36 cellular contexts compared by ENCODE assay signal in the genomic region with DNA sequence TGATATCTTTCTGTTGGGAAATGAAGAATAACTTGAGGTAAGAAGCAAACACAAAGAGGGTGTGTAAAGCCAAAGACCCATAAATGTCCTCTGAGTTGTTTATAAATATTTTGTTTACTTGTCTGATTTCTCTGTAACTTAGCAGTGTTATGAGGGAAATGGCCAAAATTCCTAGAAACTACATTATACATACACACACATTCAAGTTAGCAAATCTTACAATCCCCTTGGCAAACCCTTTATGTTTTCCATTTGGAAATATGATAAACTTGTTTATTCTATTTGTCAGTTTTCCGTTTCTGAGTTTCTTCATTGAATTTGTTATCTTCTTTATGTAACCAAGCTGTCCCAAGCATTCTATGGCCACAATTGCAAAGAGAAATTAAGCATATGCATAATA.
"Had no signal": no experiment of that assay in that cellular context is flagged by ENCODE, and none has a peak within 500 bp of the region (broad histone marks: within the 10 kb centered on the region; RNA-seq: fewer than 3 reads in every experiment).

No MANE protein-coding gene starts in this region.

- H3K27me3 ChIP-seq: ascending aorta had no signal

- H3K4me3 ChIP-seq: ascending aorta, cardiac muscle cell had no signal

- H3K4me3 Mint-ChIP-seq: activated B cell treated with CpG ODN at 0.5 μM for 24 hours; activated CD4-positive, alpha-beta memory T cell treated with anti-CD3 and anti-CD28 coated beads for 36 hours; activated CD4-positive, alpha-beta T cell treated with anti-CD3 and anti-CD28 coated beads, Interleukin-2, amount 10 ng/mL, durations not matched to agents 24 days and 14 days; activated CD8-positive, alpha-beta T cell treated with anti-CD3 and anti-CD28 coated beads for 36 hours; activated naive CD4-positive, alpha-beta T cell treated with anti-CD3 and anti-CD28 coated beads for 36 hours; activated naive CD8-positive, alpha-beta T cell treated with anti-CD3 and anti-CD28 coated beads for 36 hours; activated T-cell treated with anti-CD3 and anti-CD28 coated beads, Interleukin-2, amount 50 U/mL, for 4 hours; activated T-cell treated with anti-CD3 and anti-CD28 coated beads, Interleukin-2, amount 50 U/mL, for 72 hours; activated T-helper 1 cell treated with anti-CD3 and anti-CD28 coated beads, Interleukin-12 subunit alpha, Interleukin-12 subunit beta, Interleukin-2, Interleukin-4 antibody, amounts not matched to agents 30 ng/mL and 10 ng/mL and 1 ng/mL, durations not matched to agents 14 hours and 24 hours and 36 hours; activated T-helper 17 cell treated with anti-CD3 and anti-CD28 coated beads, Interleukin-2, amount 50 U/mL, for 72 hours; brain; central memory CD8-positive, alpha-beta T cell; T-helper 1 cell treated with Interleukin-12 subunit alpha and Interleukin-12 subunit beta and Interleukin-4 antibody, amounts not matched to agents 30 μg/mL and 1 μg/mL, for 36 hours; T-helper 2 cell treated with Interferon-gamma antibody and Interleukin-4, amounts not matched to agents 5 μg/mL and 100 μg/mL, for 36 hours had no signal

- H3K9me3 ChIP-seq: ascending aorta had no signal

- H3K36me3 Mint-ChIP-seq: activated CD4-positive, alpha-beta memory T cell treated with anti-CD3 and anti-CD28 coated beads for 36 hours; activated naive CD4-positive, alpha-beta T cell treated with anti-CD3 and anti-CD28 coated beads, Interleukin-2, amount 50 U/mL, for 72 hours; activated naive CD8-positive, alpha-beta T cell treated with anti-CD3 and anti-CD28 coated beads for 36 hours; brain had no signal

- DNase-seq: activated B cell treated with CpG ODN at 0.5 μM for 24 hours; activated CD4-positive, alpha-beta memory T cell treated with anti-CD3 and anti-CD28 coated beads for 36 hours; activated CD4-positive, alpha-beta T cell treated with anti-CD3 and anti-CD28 coated beads for 4 hours; activated CD4-positive, alpha-beta T cell treated with anti-CD3 and anti-CD28 coated beads, Interleukin-2, amount 10 ng/mL, durations not matched to agents 24 days and 14 days; activated CD4-positive, alpha-beta T cell treated with anti-CD3 and anti-CD28 coated beads, Interleukin-2, amount 50 U/mL, for 1 hour; activated CD4-positive, alpha-beta T cell treated with anti-CD3 and anti-CD28 coated beads, Interleukin-2, amount 50 U/mL, for 4 hours; activated CD4-positive, CD25-positive, alpha-beta regulatory T cell treated with anti-CD3 and anti-CD28 coated beads, Interleukin-2, amount 50 U/mL, for 72 hours; activated CD8-positive, alpha-beta memory T cell treated with anti-CD3 and anti-CD28 coated beads, Interleukin-2, amount 50 U/mL, for 4 hours; activated CD8-positive, alpha-beta T cell treated with anti-CD3 and anti-CD28 coated beads for 36 hours; activated effector memory CD4-positive, alpha-beta T cell treated with anti-CD3 and anti-CD28 coated beads, Interleukin-2, amount 50 U/mL, for 16 hours; activated gamma-delta T cell treated with Interleukin-2 at 50 U/mL for 16 hours; activated naive CD4-positive, alpha-beta T cell; activated naive CD4-positive, alpha-beta T cell treated with anti-CD3 and anti-CD28 coated beads for 36 hours; activated naive CD4-positive, alpha-beta T cell treated with anti-CD3 and anti-CD28 coated beads, Interleukin-2, amount 50 U/mL, for 16 hours; activated naive CD8-positive, alpha-beta T cell treated with anti-CD3 and anti-CD28 coated beads for 36 hours; activated T-cell treated with anti-CD3 and anti-CD28 coated beads for 4 hours; activated T-cell treated with anti-CD3 and anti-CD28 coated beads, Interleukin-2, amount 50 U/mL, for 1 hour; activated T-cell treated with anti-CD3 and anti-CD28 coated beads, Interleukin-2, amount 50 U/mL, for 4 hours; activated T-cell treated with anti-CD3 and anti-CD28 coated beads, Interleukin-2, amount 50 U/mL, for 72 hours; amygdala; anterior cingulate cortex; caudate nucleus; cerebellar nuclear complex; T-helper 1 cell; T-helper 2 cell; T-helper 9 cell had no signal

- H3K27ac ChIP-seq: cardiac muscle cell, VCaP had no signal

- H3K27ac Mint-ChIP-seq: activated B cell treated with CpG ODN at 0.5 μM for 24 hours; activated CD4-positive, alpha-beta memory T cell treated with anti-CD3 and anti-CD28 coated beads for 36 hours; activated CD4-positive, alpha-beta T cell treated with anti-CD3 and anti-CD28 coated beads, Interleukin-2, amount 10 ng/mL, durations not matched to agents 24 days and 14 days; activated CD8-positive, alpha-beta T cell treated with anti-CD3 and anti-CD28 coated beads for 36 hours; activated naive CD4-positive, alpha-beta T cell treated with anti-CD3 and anti-CD28 coated beads for 36 hours; activated naive CD4-positive, alpha-beta T cell treated with anti-CD3 and anti-CD28 coated beads, Interleukin-2, amount 50 U/mL, for 72 hours; activated naive CD8-positive, alpha-beta T cell treated with anti-CD3 and anti-CD28 coated beads for 36 hours; activated T-cell treated with anti-CD3 and anti-CD28 coated beads, Interleukin-2, amount 50 U/mL, for 72 hours; activated T-helper 1 cell treated with anti-CD3 and anti-CD28 coated beads, Interleukin-12 subunit alpha, Interleukin-12 subunit beta, Interleukin-2, Interleukin-4 antibody, amounts not matched to agents 30 ng/mL and 10 ng/mL and 1 ng/mL, durations not matched to agents 14 hours and 24 hours and 36 hours; activated T-helper 17 cell treated with anti-CD3 and anti-CD28 coated beads, Interleukin-2, amount 50 U/mL, for 72 hours; brain; T-helper 1 cell treated with Interleukin-12 subunit alpha and Interleukin-12 subunit beta and Interleukin-4 antibody, amounts not matched to agents 30 μg/mL and 1 μg/mL, for 36 hours; T-helper 2 cell treated with Interferon-gamma antibody and Interleukin-4, amounts not matched to agents 5 μg/mL and 100 μg/mL, for 36 hours had no signal

- H3K4me1 Mint-ChIP-seq: activated CD4-positive, alpha-beta T cell treated with anti-CD3 and anti-CD28 coated beads, Interleukin-2, amount 10 ng/mL, durations not matched to agents 24 days and 14 days; activated naive CD8-positive, alpha-beta T cell treated with anti-CD3 and anti-CD28 coated beads for 36 hours; activated T-helper 17 cell treated with anti-CD3 and anti-CD28 coated beads, Interleukin-2, amount 50 U/mL, for 72 hours; brain; central memory CD8-positive, alpha-beta T cell had no signal

- H3K36me3 ChIP-seq: ascending aorta, cardiac muscle cell had no signal

- H3K9me3 Mint-ChIP-seq: activated B cell treated with CpG ODN at 0.5 μM for 24 hours; activated CD4-positive, alpha-beta T cell treated with anti-CD3 and anti-CD28 coated beads, Interleukin-2, amount 10 ng/mL, durations not matched to agents 24 days and 14 days; activated CD8-positive, alpha-beta T cell treated with anti-CD3 and anti-CD28 coated beads for 36 hours; activated naive CD4-positive, alpha-beta T cell treated with anti-CD3 and anti-CD28 coated beads, Interleukin-2, amount 50 U/mL, for 72 hours; activated T-helper 1 cell treated with anti-CD3 and anti-CD28 coated beads, Interleukin-12 subunit alpha, Interleukin-12 subunit beta, Interleukin-2, Interleukin-4 antibody, amounts not matched to agents 30 ng/mL and 10 ng/mL and 1 ng/mL, durations not matched to agents 14 hours and 24 hours and 36 hours; central memory CD8-positive, alpha-beta T cell; T-helper 1 cell treated with Interleukin-12 subunit alpha and Interleukin-12 subunit beta and Interleukin-4 antibody, amounts not matched to agents 30 μg/mL and 1 μg/mL, for 36 hours; T-helper 2 cell treated with Interferon-gamma antibody and Interleukin-4, amounts not matched to agents 5 μg/mL and 100 μg/mL, for 36 hours had no signal
